Comparison of ENCODE assay signal across 9 cellular contexts in genomic region chr4:168630445-168631187, GRCh38.
DNase-seq lines count a peak whose midpoint lies in the region; ATAC-seq and TF ChIP-seq lines count a peak whose summit lies in the region.
"Had no signal": no experiment of that assay in that cellular context is flagged by ENCODE, and none has a peak within 500 bp of the region (broad histone marks: within the 10 kb centered on the region; RNA-seq: fewer than 3 reads in every experiment).

No MANE protein-coding gene starts in this region.

- 72 to 80% methylated on average over 9 of the region's 12 CpGs for WGBS in mesodermal cell (ENCODE audit: insufficient coverage in 2 of 2), 2 experiments

- H3K4me3 ChIP-seq in coronary artery (peak overlapping the region; percentile 80), mesodermal cell (ENCODE audit: extremely low read depth, insufficient read depth, low read length, poor library complexity, severe bottlenecking) (peak overlapping the region; percentile 59)

- H3K4me1 Mint-ChIP-seq in stimulated activated naive CD8-positive, alpha-beta T cell treated with anti-CD3 and anti-CD28 coated beads, Interleukin-15, Interleukin-2, amounts not matched to agents 100 ng/mL and 50 ng/mL, for 24 hours (ENCODE audit: low read depth): peaks cover 20% of the 10 kb centered on the region

- H3K4me3 Mint-ChIP-seq in stimulated activated naive CD8-positive, alpha-beta T cell treated with anti-CD3 and anti-CD28 coated beads, Interleukin-15, Interleukin-2, amounts not matched to agents 100 ng/mL and 50 ng/mL, for 24 hours: peak overlapping the region; percentile 47

- no peak overlapping the region for H3K27ac Mint-ChIP-seq in stimulated activated naive CD8-positive, alpha-beta T cell treated with anti-CD3 and anti-CD28 coated beads, Interleukin-15, Interleukin-2, amounts not matched to agents 100 ng/mL and 50 ng/mL, for 24 hours

- peak overlapping the region in 1 of 2 donors; percentile 87 for H3K27ac ChIP-seq in coronary artery
- H3K27ac ChIP-seq in mesodermal cell (ENCODE audit: low read depth, low read length, severe bottlenecking): peak overlapping the region; percentile 87

- no peaks in the 10 kb centered on the region for H3K9me3 Mint-ChIP-seq in stimulated activated naive CD8-positive, alpha-beta T cell treated with anti-CD3 and anti-CD28 coated beads, Interleukin-15, Interleukin-2, amounts not matched to agents 100 ng/mL and 50 ng/mL, for 24 hours

- no peaks in the 10 kb centered on the region for H3K36me3 ChIP-seq in mesodermal cell (ENCODE audit: control insufficient read depth, insufficient read depth, low read length)

- peaks cover 70% of the 10 kb centered on the region for H3K27me3 Mint-ChIP-seq in stimulated activated naive CD8-positive, alpha-beta T cell treated with anti-CD3 and anti-CD28 coated beads, Interleukin-15, Interleukin-2, amounts not matched to agents 100 ng/mL and 50 ng/mL, for 24 hours

- H3K9me3 ChIP-seq in mesodermal cell (ENCODE audit: control insufficient read depth, low read length): no peaks in the 10 kb centered on the region

- peaks cover 27% of the 10 kb centered on the region for H3K4me1 ChIP-seq in mesodermal cell (ENCODE audit: control insufficient read depth, insufficient read depth, low read length, poor library complexity, severe bottlenecking)

- no peak for ATAC-seq in stimulated activated naive CD8-positive, alpha-beta T cell treated with anti-CD3 and anti-CD28 coated beads, Interleukin-15, Interleukin-2, amounts not matched to agents 100 U/mL and 50 U/mL, for 24 hours
- no peak for ATAC-seq in GM19023 (IDR thresholded peaks at IDR 0.05; ENCODE audit: unreplicated experiment)
- no peak for ATAC-seq in GM19035 (IDR thresholded peaks at IDR 0.05; ENCODE audit: unreplicated experiment)

- TF ChIP-seq CTCF in coronary artery (IDR thresholded peaks at IDR 0.05): no peak

- no peaks in the 10 kb centered on the region for H3K36me3 Mint-ChIP-seq in stimulated activated naive CD8-positive, alpha-beta T cell treated with anti-CD3 and anti-CD28 coated beads, Interleukin-15, Interleukin-2, amounts not matched to agents 100 ng/mL and 50 ng/mL, for 24 hours (ENCODE audit: low read depth)

- no peak for DNase-seq in stimulated activated naive CD8-positive, alpha-beta T cell treated with anti-CD3 and anti-CD28 coated beads, Interleukin-15, Interleukin-2, amounts not matched to agents 100 U/mL and 50 U/mL, for 24 hours
- DNase-seq in coronary artery (ENCODE audit: low spot score): no peak
- DNase-seq in NCI-H187 (lab: John Stamatoyannopoulos, UW): no peak
- no peak for DNase-seq in activated CD4-positive, alpha-beta T cell treated with anti-CD3 and anti-CD28 coated beads, Interleukin-2, amount 50 U/mL, for 1 hour
- DNase-seq: stimulated activated naive CD4-positive, alpha-beta T cell had no signal
